In the genomic region with DNA sequence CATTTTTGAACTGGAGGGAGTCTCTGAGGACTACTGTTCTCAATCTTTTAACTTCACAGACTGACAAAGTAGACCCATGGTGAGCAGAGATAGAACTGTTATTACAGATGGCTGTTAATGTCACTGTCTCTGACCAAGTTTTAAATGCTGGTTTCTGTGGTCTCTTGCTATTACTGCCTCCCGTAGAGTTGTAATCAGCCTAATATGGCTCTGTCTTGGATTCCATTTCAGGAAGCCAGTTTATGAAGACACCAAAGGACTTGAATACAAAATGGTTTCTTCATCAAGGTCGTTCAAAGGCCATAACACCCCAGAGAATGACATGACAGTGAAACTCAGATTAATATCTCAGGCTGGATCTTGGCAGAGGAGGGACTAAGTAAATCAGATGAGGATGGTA, we compare ENCODE assay signal across 1 cellular context.
TF ChIP-seq lines count a peak whose summit lies in the region.

No MANE protein-coding gene starts in this region.

TF ChIP-seq in K562, 482 proteins besides CTCF, POLR2A, EP300 and RAD21 (continued from another document):
- TF ChIP-seq ZNF224 (CRISPR knock-in tag; IDR thresholded peaks at IDR 0.05) (no peak), ZNF551 (CRISPR knock-in tag; IDR thresholded peaks at IDR 0.05) (no peak)
